ENCODE assay signal across 1 cellular context in the genomic region with DNA sequence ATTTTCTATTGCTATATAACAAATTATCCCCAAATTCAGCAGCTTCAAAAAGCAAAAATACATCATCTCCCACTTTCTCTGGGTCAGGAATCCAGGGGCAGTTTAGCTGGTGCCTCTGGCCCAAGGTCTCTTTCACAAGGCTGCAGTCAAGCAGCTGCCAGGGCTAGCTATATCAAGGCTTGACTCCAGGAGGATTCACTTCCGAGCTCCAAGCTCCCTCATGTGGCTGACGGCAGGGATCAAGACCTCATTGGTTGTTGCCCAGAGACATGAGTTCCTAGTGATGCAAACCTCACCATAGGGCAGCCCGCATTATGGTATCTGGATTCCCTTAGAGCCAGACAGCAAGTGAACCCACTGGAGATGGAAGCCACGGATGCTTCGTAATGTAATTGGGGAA.
TF ChIP-seq lines count a peak whose summit lies in the region.

No MANE protein-coding gene starts in this region.

TF ChIP-seq in H1, 55 proteins besides CTCF, POLR2A, EP300 and RAD21:
- TF ChIP-seq MAX (IDR thresholded peaks at IDR 0.05) (peak; percentile 46), SP4 (IDR thresholded peaks at IDR 0.05; ENCODE audit: low read length) (no peak)
- TF ChIP-seq, protein P1, sequence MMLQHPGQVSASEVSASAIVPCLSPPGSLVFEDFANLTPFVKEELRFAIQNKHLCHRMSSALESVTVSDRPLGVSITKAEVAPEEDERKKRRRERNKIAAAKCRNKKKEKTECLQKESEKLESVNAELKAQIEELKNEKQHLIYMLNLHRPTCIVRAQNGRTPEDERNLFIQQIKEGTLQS (IDR thresholded peaks at IDR 0.05; ENCODE audit: insufficient read depth, low read depth, low read length): 0 out of 2 replicates have a peak, but pooled peaks have one; percentile 1
